In genomic region chr22:50614296-50614695, GRCh38 we compare ENCODE assay signal across 12 cellular contexts. TPM values are rescaled to one million over a fixed set of nuclear protein-coding genes. Genes with fewer than 3 reads are reported as not detected.
DNase-seq lines count a peak whose midpoint lies in the region; ATAC-seq, FAIRE-seq and TF ChIP-seq lines count a peak whose summit lies in the region.
"Not testable (repeated sequence)": the region's sequence is repeated elsewhere in the genome, so short reads cannot be mapped to it uniquely, and the experiment has no call there.
"Had no signal": no experiment of that assay in that cellular context is flagged by ENCODE, and none has a peak within 500 bp of the region (broad histone marks: within the 10 kb centered on the region; RNA-seq: fewer than 3 reads in every experiment).

No MANE protein-coding gene starts in this region.

- H3K27ac Mint-ChIP-seq in activated CD4-positive, alpha-beta T cell treated with anti-CD3 and anti-CD28 coated beads, Interleukin-2, amount 10 ng/mL, durations not matched to agents 24 days and 14 days: peak overlapping the region; percentile 75
- peak overlapping the region; percentile 58 for H3K27ac Mint-ChIP-seq in memory B cell
- peak overlapping the region; percentile 52 for H3K27ac Mint-ChIP-seq in stimulated activated naive CD8-positive, alpha-beta T cell treated with anti-CD3 and anti-CD28 coated beads, Interleukin-15, Interleukin-2, amounts not matched to agents 100 ng/mL and 50 ng/mL, for 24 hours

- ATAC-seq in HCT116; K562; memory B cell (ENCODE audit: low read depth): not testable (repeated sequence)

- not testable (repeated sequence) for DNase-seq in HCT116 (ENCODE audit: low read depth, low spot score); activated CD4-positive, alpha-beta T cell treated with anti-CD3 and anti-CD28 coated beads, Interleukin-2, amount 10 ng/mL, durations not matched to agents 24 days and 14 days; K562 (ENCODE audit: extremely low read depth in 1 of 4, low spot score in 3 of 4); memory B cell (ENCODE audit: low spot score in 2 of 2)

- H3K27ac ChIP-seq in 22Rv1: peak overlapping the region; percentile 81
- not testable (repeated sequence) for H3K27ac ChIP-seq in HCT116 (ENCODE audit: low read depth, low read length); K562 (ENCODE audit: extremely low read depth, low read depth, low read length)

- H3K27me3 Mint-ChIP-seq in activated CD4-positive, alpha-beta T cell treated with anti-CD3 and anti-CD28 coated beads, Interleukin-2, amount 10 ng/mL, durations not matched to agents 24 days and 14 days: peaks cover 14% of the 10 kb centered on the region
- peaks cover 16% of the 10 kb centered on the region for H3K27me3 Mint-ChIP-seq in memory B cell
- not testable (repeated sequence) for H3K27me3 Mint-ChIP-seq in stimulated activated naive CD8-positive, alpha-beta T cell treated with anti-CD3 and anti-CD28 coated beads, Interleukin-15, Interleukin-2, amounts not matched to agents 100 ng/mL and 50 ng/mL, for 24 hours

- WGBS in K562 (ENCODE audit: insufficient coverage, low coverage, missing lambda C conversion rate): 100% methylated on average over 1 of the region's 3 CpGs

- TF ChIP-seq CTCF in 22Rv1 (IDR thresholded peaks at IDR 0.05); HCT116 (IDR thresholded peaks at IDR 0.05 in 2 of 3, conservative IDR thresholded peaks at IDR 0.05 in 1 of 3; ENCODE audit: borderline replicate concordance in 1 of 3, insufficient read depth in 1 of 3, low read depth in 2 of 3, low read length in 2 of 3); K562 (IDR thresholded peaks at IDR 0.05 in 2 of 3, conservative IDR thresholded peaks at IDR 0.05 in 1 of 3; ENCODE audit: insufficient read depth in 2 of 3, low read depth in 1 of 3, low read length in 3 of 3): not testable (repeated sequence)

- intact Hi-C loops in HCT116 (cut with micrococcal nuclease); activated CD4-positive, alpha-beta T cell treated with anti-CD3 and anti-CD28 coated beads, Interleukin-2, amount 10 ng/mL, durations not matched to agents 24 days and 14 days (cut with micrococcal nuclease); K562 (cut with micrococcal nuclease): not testable (repeated sequence)

- not testable (repeated sequence) for TF ChIP-seq POLR2A in HCT116 (IDR thresholded peaks at IDR 0.05; ENCODE audit: borderline replicate concordance, extremely low read depth, insufficient read depth, insufficient read length); K562 (conservative IDR thresholded peaks at IDR 0.05)

- not testable (repeated sequence) for H3K9me2 ChIP-seq in HCT116 (ENCODE audit: insufficient read depth)

- H2AFZ ChIP-seq in HCT116 (ENCODE audit: low read depth, low read length, poor library complexity, severe bottlenecking): peak overlapping the region; percentile 28
- H2AFZ ChIP-seq in K562 (ENCODE audit: low read depth, low read length): not testable (repeated sequence)

- H3K9me3 ChIP-seq in HCT116 (ENCODE audit: control insufficient read depth in 1 of 2, insufficient read depth in 1 of 2, low read depth in 1 of 2, low read length in 2 of 2); K562 (replicated peaks; ENCODE audit: control insufficient read depth, insufficient read depth, low read depth, low read length): not testable (repeated sequence)

- CTCF ChIA-PET in HCT116 (lab: Charles Lee): not testable (repeated sequence)
- CTCF ChIA-PET in K562 (lab: Yijun Ruan, JAX; ENCODE audit: low intra/inter-chr PET ratio): interaction anchor here (0.7 kb wide), 1 partner anchor 467 kb away, joined by 5 read pairs; no protein-coding TSS in a partner anchor

- H3K79me2 ChIP-seq in HCT116 (ENCODE audit: insufficient read depth, low read length); K562 (ENCODE audit: control insufficient read depth, insufficient read depth, low read length): not testable (repeated sequence)

- H3K4me3 ChIP-seq in HCT116 (replicated peaks in 1 of 2; ENCODE audit: low read depth in 1 of 2, low read length in 2 of 2); K562: not testable (repeated sequence)

- POLR2A ChIA-PET in HCT116 (lab: Charles Lee): not testable (repeated sequence)
- POLR2A ChIA-PET in K562 (lab: Yijun Ruan, JAX): interaction anchor here (0.8 to 1.4 kb wide), 2 partner anchors 12 to 14 kb away, joined by 3 to 5 read pairs; partner anchors contain the start of gene ARSA

- not testable (repeated sequence) for H3K9ac ChIP-seq in HCT116 (ENCODE audit: low read length); K562 (ENCODE audit: insufficient read depth in 1 of 2, low read depth in 2 of 2, low read length in 2 of 2)

- not testable (repeated sequence) for H3K4me3 Mint-ChIP-seq in activated CD4-positive, alpha-beta T cell treated with anti-CD3 and anti-CD28 coated beads, Interleukin-2, amount 10 ng/mL, durations not matched to agents 24 days and 14 days; memory B cell; stimulated activated naive CD8-positive, alpha-beta T cell treated with anti-CD3 and anti-CD28 coated beads, Interleukin-15, Interleukin-2, amounts not matched to agents 100 ng/mL and 50 ng/mL, for 24 hours

- not testable (repeated sequence) for H3K36me3 Mint-ChIP-seq in activated CD4-positive, alpha-beta T cell treated with anti-CD3 and anti-CD28 coated beads, Interleukin-2, amount 10 ng/mL, durations not matched to agents 24 days and 14 days (ENCODE audit: low read depth); memory B cell; stimulated activated naive CD8-positive, alpha-beta T cell treated with anti-CD3 and anti-CD28 coated beads, Interleukin-15, Interleukin-2, amounts not matched to agents 100 ng/mL and 50 ng/mL, for 24 hours (ENCODE audit: low read depth)

- H3K4me1 Mint-ChIP-seq in activated CD4-positive, alpha-beta T cell treated with anti-CD3 and anti-CD28 coated beads, Interleukin-2, amount 10 ng/mL, durations not matched to agents 24 days and 14 days: peaks cover 12% of the 10 kb centered on the region
- not testable (repeated sequence) for H3K4me1 Mint-ChIP-seq in memory B cell; stimulated activated naive CD8-positive, alpha-beta T cell treated with anti-CD3 and anti-CD28 coated beads, Interleukin-15, Interleukin-2, amounts not matched to agents 100 ng/mL and 50 ng/mL, for 24 hours (ENCODE audit: low read depth)

- H4K20me1 ChIP-seq in HCT116 (ENCODE audit: insufficient read depth); K562 (replicated peaks; ENCODE audit: control insufficient read depth, insufficient read depth, low read length): not testable (repeated sequence)

- H3K9me3 Mint-ChIP-seq in activated CD4-positive, alpha-beta T cell treated with anti-CD3 and anti-CD28 coated beads, Interleukin-2, amount 10 ng/mL, durations not matched to agents 24 days and 14 days; memory B cell; stimulated activated naive CD8-positive, alpha-beta T cell treated with anti-CD3 and anti-CD28 coated beads, Interleukin-15, Interleukin-2, amounts not matched to agents 100 ng/mL and 50 ng/mL, for 24 hours: not testable (repeated sequence)

- RAD21 ChIA-PET in HCT116 (lab: Charles Lee; ENCODE audit: low non-redundant PET in 1 of 2, low total read pairs in 2 of 2, uncharacterized antibody in 2 of 2, unreplicated experiment in 2 of 2): not testable (repeated sequence)

- peak overlapping the region; percentile 62 for H3K4me2 ChIP-seq in HCT116 (ENCODE audit: low read length)
- H3K4me2 ChIP-seq in K562 (ENCODE audit: insufficient read depth, low read length): not testable (repeated sequence)

- not testable (repeated sequence) for TF ChIP-seq RAD21 in HCT116 (IDR thresholded peaks at IDR 0.05; ENCODE audit: low read depth); K562 (CRISPR knock-in tag; conservative IDR thresholded peaks at IDR 0.05 in 1 of 2, IDR thresholded peaks at IDR 0.05 in 1 of 2)

- not testable (repeated sequence) for FAIRE-seq in K562 (lab: Jason Lieb, UNC)

- not testable (repeated sequence) for H3K36me3 ChIP-seq in HCT116 (ENCODE audit: control insufficient read depth in 1 of 2, insufficient read depth in 2 of 2, low read length in 2 of 2); K562 (ENCODE audit: control insufficient read depth, insufficient read depth, low read length)

- not testable (repeated sequence) for H3K9me1 ChIP-seq in K562 (ENCODE audit: control insufficient read depth, insufficient read depth, low read length)

- BruUV-seq in HCT116 (replicated peaks; lab: Mats Ljungman, UMichigan); K562 (replicated peaks; lab: Mats Ljungman, UMichigan): not testable (repeated sequence)

- not testable (repeated sequence) for H3K27me3 ChIP-seq in HCT116 (ENCODE audit: insufficient read depth, low read length)
- peaks cover 12 to 25% of the 10 kb centered on the region in 2 experiments; a peak in 4 of 5 replicates for H3K27me3 ChIP-seq in K562 (ENCODE audit: control insufficient read depth in 2 of 2, insufficient read depth in 2 of 2, low read length in 2 of 2)

- TF ChIP-seq EP300 in K562 (IDR thresholded peaks at IDR 0.05; ENCODE audit: low read length): not testable (repeated sequence)

- peaks cover 19 to 28% of the 10 kb centered on the region in 2 experiments for H3K4me1 ChIP-seq in HCT116 (ENCODE audit: control insufficient read depth in 1 of 2, insufficient read depth in 2 of 2, low read length in 2 of 2)
- peaks cover 13 to 15% of the 10 kb centered on the region in 2 experiments; a peak in 4 of 5 replicates for H3K4me1 ChIP-seq in K562 (replicated peaks in 1 of 2; ENCODE audit: control insufficient read depth in 2 of 2, insufficient read depth in 2 of 2, low read length in 2 of 2)

- in situ Hi-C loops in K562 (cut with MboI): loop anchor here (5.0 kb wide), 1 partner anchor 37 kb away; the partner anchor contains the start of gene CPT1B

RNA-seq across cellular contexts. Expression of gene ARSA, which starts 13.7 kb away (rescaled TPM):
- total RNA-seq in HCT116 (2021; ENCODE audit: unreplicated experiment) (16.4 TPM), K562 (2014; rRNA removed) (3.6 and 6.0 TPM in 2 replicates), K562 (2014; rRNA removed; fragmentation: Illumina TruSeq; extraction: Trizol) (0.29 and 0.73 TPM in 2 replicates), K562 (2015; rRNA removed; fragmentation: Illumina TruSeq; extraction: Trizol) (2.3 and 2.5 TPM in 2 replicates), K562 (2021) (10.9 TPM in 2 replicates)
- 8.0 and 10.3 TPM in 2 replicates for polyA plus RNA-seq in HCT116 (2012)
- 20.6 and 22.1 TPM in 2 replicates for total RNA-seq in activated CD4-positive, alpha-beta T cell treated with anti-CD3 and anti-CD28 coated beads, Interleukin-2, amount 10 ng/mL, durations not matched to agents 24 days and 14 days
- 8.9 and 28.8 TPM in 2 replicates for total RNA-seq in K562 (2011; cell fraction: chromatin; rRNA removed; ENCODE audit: low replicate concordance)
- 26.2 and 28.3 TPM in 2 replicates for total RNA-seq in K562 (2011; cell fraction: nucleolus; rRNA removed)
- total RNA-seq in K562 (2011; cell fraction: nucleoplasm; rRNA removed): 10.3 and 15.7 TPM in 2 replicates
- polyA plus RNA-seq in K562 (2011; rRNA removed) (1.2 and 3.9 TPM in 2 replicates), K562 (2014; fragmentation: Illumina TruSeq; extraction: Trizol) (1.2 and 5.2 TPM in 2 replicates), K562 (2014; fragmentation: Nextera tagmentation; extraction: Ambion mirVana) (under 1 TPM in 1 of 2 experiments, not detected in 1; 0.32 TPM), K562 (2014; rRNA removed) (9.2 and 10.2 TPM in 2 replicates)
- 1.6 and 3.9 TPM in 2 replicates for polyA plus RNA-seq in K562 (2011; cell fraction: cytosol; rRNA removed)
- polyA plus RNA-seq in K562 (2011; cell fraction: nucleus; rRNA removed): 22.0 and 41.4 TPM in 2 replicates
- polyA plus RNA-seq in K562 (2012): 6.9 and 25.3 TPM in 2 replicates
- polyA minus RNA-seq in K562 (2011; rRNA and poly(A)+ RNA removed): 0.30 and 0.49 TPM in 2 replicates
- 0.82 and 1.5 TPM in 2 replicates for polyA minus RNA-seq in K562 (2011; cell fraction: cytosol; rRNA and poly(A)+ RNA removed)
- polyA minus RNA-seq in K562 (2011; cell fraction: nucleus; rRNA and poly(A)+ RNA removed): 5.1 and 5.7 TPM in 2 replicates

RNA-seq across cellular contexts. Expression of gene MAPK8IP2, which starts 13.7 kb away (rescaled TPM):
- 6.4 TPM for total RNA-seq in HCT116 (2021; ENCODE audit: unreplicated experiment)
- polyA plus RNA-seq in HCT116 (2012): 2.1 and 2.6 TPM in 2 replicates
- 0.19 TPM in 2 replicates for total RNA-seq in activated CD4-positive, alpha-beta T cell treated with anti-CD3 and anti-CD28 coated beads, Interleukin-2, amount 10 ng/mL, durations not matched to agents 24 days and 14 days
- total RNA-seq in K562 (2011; cell fraction: chromatin; rRNA removed; ENCODE audit: low replicate concordance): 0.12 TPM in 1 of 2 replicates, not detected in the other
- total RNA-seq in K562 (2011; cell fraction: nucleolus; rRNA removed): 0.13 and 0.17 TPM in 2 replicates
- 0.07 and 0.23 TPM in 2 replicates for total RNA-seq in K562 (2011; cell fraction: nucleoplasm; rRNA removed)
- total RNA-seq in K562 (2014; rRNA removed): 0.18 and 0.45 TPM in 2 replicates
- total RNA-seq in K562 (2014; rRNA removed; fragmentation: Illumina TruSeq; extraction: Trizol): 0.04 TPM in 1 of 2 replicates, not detected in the other
- 0.04 and 0.07 TPM in 2 replicates for total RNA-seq in K562 (2015; rRNA removed; fragmentation: Illumina TruSeq; extraction: Trizol)
- 0.29 and 0.47 TPM in 2 replicates for total RNA-seq in K562 (2021)
- polyA plus RNA-seq in K562 (2011; rRNA removed): 0.01 and 0.07 TPM in 2 replicates
- polyA plus RNA-seq in K562 (2011; cell fraction: cytosol; rRNA removed): 0.07 and 0.18 TPM in 2 replicates
- 0.13 and 0.14 TPM in 2 replicates for polyA plus RNA-seq in K562 (2011; cell fraction: nucleus; rRNA removed)
- polyA plus RNA-seq in K562 (2012): 0.17 and 0.36 TPM in 2 replicates
- 0.03 and 0.17 TPM in 2 replicates for polyA plus RNA-seq in K562 (2014; fragmentation: Illumina TruSeq; extraction: Trizol)
- not detected for polyA plus RNA-seq in K562 (2014; fragmentation: Nextera tagmentation; extraction: Ambion mirVana)
- polyA plus RNA-seq in K562 (2014; rRNA removed): 0.12 and 0.18 TPM in 2 replicates
- not detected in 2 replicates for polyA minus RNA-seq in K562 (2011; rRNA and poly(A)+ RNA removed)
- polyA minus RNA-seq in K562 (2011; cell fraction: cytosol; rRNA and poly(A)+ RNA removed): 0.36 TPM in 1 of 2 replicates, not detected in the other
- polyA minus RNA-seq in K562 (2011; cell fraction: nucleus; rRNA and poly(A)+ RNA removed): under 0.01 TPM in 1 of 2 replicates, not detected in the other

RNA-seq across cellular contexts. Expression of gene CHKB, which starts 31.6 kb away (rescaled TPM):
- total RNA-seq in HCT116 (2021; ENCODE audit: unreplicated experiment) (55.1 TPM), K562 (2014; rRNA removed) (11.0 and 14.5 TPM in 2 replicates), K562 (2014; rRNA removed; fragmentation: Illumina TruSeq; extraction: Trizol) (7.7 and 10.3 TPM in 2 replicates), K562 (2015; rRNA removed; fragmentation: Illumina TruSeq; extraction: Trizol) (8.9 and 9.8 TPM in 2 replicates), K562 (2021) (15.2 and 15.9 TPM in 2 replicates)
- polyA plus RNA-seq in HCT116 (2012): 35.5 and 42.0 TPM in 2 replicates
- total RNA-seq in activated CD4-positive, alpha-beta T cell treated with anti-CD3 and anti-CD28 coated beads, Interleukin-2, amount 10 ng/mL, durations not matched to agents 24 days and 14 days: 83.2 and 84.7 TPM in 2 replicates
- 48.4 and 97.8 TPM in 2 replicates for total RNA-seq in K562 (2011; cell fraction: chromatin; rRNA removed; ENCODE audit: low replicate concordance)
- 53.4 and 65.4 TPM in 2 replicates for total RNA-seq in K562 (2011; cell fraction: nucleolus; rRNA removed)
- total RNA-seq in K562 (2011; cell fraction: nucleoplasm; rRNA removed): 51.6 and 55.9 TPM in 2 replicates
- polyA plus RNA-seq in K562 (2011; rRNA removed) (16.3 and 24.8 TPM in 2 replicates), K562 (2014; fragmentation: Illumina TruSeq; extraction: Trizol) (14.4 and 16.2 TPM in 2 replicates), K562 (2014; fragmentation: Nextera tagmentation; extraction: Ambion mirVana) (1 to 10 TPM; 2.7 to 5.3 TPM), K562 (2014; rRNA removed) (19.0 and 31.0 TPM in 2 replicates)
- polyA plus RNA-seq in K562 (2011; cell fraction: cytosol; rRNA removed): 9.9 and 12.5 TPM in 2 replicates
- polyA plus RNA-seq in K562 (2011; cell fraction: nucleus; rRNA removed): 89.3 and 120 TPM in 2 replicates
- 10.9 and 32.8 TPM in 2 replicates for polyA plus RNA-seq in K562 (2012)
- polyA minus RNA-seq in K562 (2011; rRNA and poly(A)+ RNA removed): 3.2 and 3.7 TPM in 2 replicates
- 1.8 and 4.8 TPM in 2 replicates for polyA minus RNA-seq in K562 (2011; cell fraction: cytosol; rRNA and poly(A)+ RNA removed)
- polyA minus RNA-seq in K562 (2011; cell fraction: nucleus; rRNA and poly(A)+ RNA removed): 11.0 and 14.1 TPM in 2 replicates

RNA-seq across cellular contexts. Expression of gene CPT1B, which starts 36.1 kb away (rescaled TPM):
- total RNA-seq in HCT116 (2021; ENCODE audit: unreplicated experiment): 35.1 TPM
- 23.4 and 28.1 TPM in 2 replicates for polyA plus RNA-seq in HCT116 (2012)
- total RNA-seq in activated CD4-positive, alpha-beta T cell treated with anti-CD3 and anti-CD28 coated beads, Interleukin-2, amount 10 ng/mL, durations not matched to agents 24 days and 14 days: 63.1 and 71.5 TPM in 2 replicates
- total RNA-seq in K562 (2011; cell fraction: chromatin; rRNA removed; ENCODE audit: low replicate concordance): 40.5 and 66.3 TPM in 2 replicates
- 34.2 and 39.4 TPM in 2 replicates for total RNA-seq in K562 (2011; cell fraction: nucleolus; rRNA removed)
- total RNA-seq in K562 (2011; cell fraction: nucleoplasm; rRNA removed): 24.4 and 31.9 TPM in 2 replicates
- total RNA-seq in K562 (2014; rRNA removed): 1.6 and 1.9 TPM in 2 replicates
- 0.61 and 1.8 TPM in 2 replicates for total RNA-seq in K562 (2014; rRNA removed; fragmentation: Illumina TruSeq; extraction: Trizol)
- total RNA-seq in K562 (2015; rRNA removed; fragmentation: Illumina TruSeq; extraction: Trizol): 2.3 and 3.0 TPM in 2 replicates
- 3.8 and 4.0 TPM in 2 replicates for total RNA-seq in K562 (2021)
- polyA plus RNA-seq in K562 (2011; rRNA removed): 3.7 and 7.3 TPM in 2 replicates
- polyA plus RNA-seq in K562 (2011; cell fraction: cytosol; rRNA removed): 2.9 and 4.0 TPM in 2 replicates
- 59.6 and 64.2 TPM in 2 replicates for polyA plus RNA-seq in K562 (2011; cell fraction: nucleus; rRNA removed)
- polyA plus RNA-seq in K562 (2012): 5.5 and 18.0 TPM in 2 replicates
- 2.0 and 2.6 TPM in 2 replicates for polyA plus RNA-seq in K562 (2014; fragmentation: Illumina TruSeq; extraction: Trizol)
- polyA plus RNA-seq in K562 (2014; fragmentation: Nextera tagmentation; extraction: Ambion mirVana): under 1 TPM; 0.35 to 0.59 TPM
- 6.1 and 6.2 TPM in 2 replicates for polyA plus RNA-seq in K562 (2014; rRNA removed)
- polyA minus RNA-seq in K562 (2011; rRNA and poly(A)+ RNA removed): 1.4 and 2.8 TPM in 2 replicates
- polyA minus RNA-seq in K562 (2011; cell fraction: cytosol; rRNA and poly(A)+ RNA removed): 0.76 TPM in 1 of 2 replicates, not detected in the other
- 7.1 and 10.0 TPM in 2 replicates for polyA minus RNA-seq in K562 (2011; cell fraction: nucleus; rRNA and poly(A)+ RNA removed)

RNA-seq across cellular contexts. Expression of gene SYCE3, which starts 51.6 kb away (rescaled TPM):
- total RNA-seq in HCT116 (2021; ENCODE audit: unreplicated experiment) (not detected), K562 (2014; rRNA removed) (not detected in 2 replicates), K562 (2014; rRNA removed; fragmentation: Illumina TruSeq; extraction: Trizol) (not detected in 2 replicates), K562 (2015; rRNA removed; fragmentation: Illumina TruSeq; extraction: Trizol) (not detected in 2 replicates), K562 (2021) (not detected in 2 replicates)
- 3.2 and 3.9 TPM in 2 replicates for polyA plus RNA-seq in HCT116 (2012)
- 0.69 TPM in 1 of 2 replicates, not detected in the other for total RNA-seq in activated CD4-positive, alpha-beta T cell treated with anti-CD3 and anti-CD28 coated beads, Interleukin-2, amount 10 ng/mL, durations not matched to agents 24 days and 14 days
- total RNA-seq in K562 (2011; cell fraction: chromatin; rRNA removed; ENCODE audit: low replicate concordance): not detected in 2 replicates
- not detected in 2 replicates for total RNA-seq in K562 (2011; cell fraction: nucleolus; rRNA removed)
- total RNA-seq in K562 (2011; cell fraction: nucleoplasm; rRNA removed): not detected in 2 replicates
- polyA plus RNA-seq in K562 (2011; rRNA removed) (not detected in 2 replicates), K562 (2014; fragmentation: Illumina TruSeq; extraction: Trizol) (not detected in 2 replicates), K562 (2014; fragmentation: Nextera tagmentation; extraction: Ambion mirVana) (under 1 TPM in 1 of 2 experiments, not detected in 1; 0.56 TPM), K562 (2014; rRNA removed) (not detected in 2 replicates)
- polyA plus RNA-seq in K562 (2011; cell fraction: cytosol; rRNA removed): 1.8 TPM in 1 of 2 replicates, not detected in the other
- 0.38 TPM in 1 of 2 replicates, not detected in the other for polyA plus RNA-seq in K562 (2011; cell fraction: nucleus; rRNA removed)
- 0.23 and 1.1 TPM in 2 replicates for polyA plus RNA-seq in K562 (2012)
- polyA minus RNA-seq in K562 (2011; rRNA and poly(A)+ RNA removed): not detected in 2 replicates
- not detected in 2 replicates for polyA minus RNA-seq in K562 (2011; cell fraction: cytosol; rRNA and poly(A)+ RNA removed)
- not detected in 2 replicates for polyA minus RNA-seq in K562 (2011; cell fraction: nucleus; rRNA and poly(A)+ RNA removed)
- total RNA-seq: A673; Caco-2; Calu3; CD4-positive, alpha-beta T cell; CD8-positive, alpha-beta T cell had no signal
- polyA plus RNA-seq: AG04450 had no signal
